Comparison of ENCODE assay signal across 17 cellular contexts in genomic region chr2:216787851-216788250, GRCh38.
DNase-seq lines count a peak whose midpoint lies in the region; ATAC-seq and TF ChIP-seq lines count a peak whose summit lies in the region.
"Had no signal": no experiment of that assay in that cellular context is flagged by ENCODE, and none has a peak within 500 bp of the region (broad histone marks: within the 10 kb centered on the region; RNA-seq: fewer than 3 reads in every experiment).

No MANE protein-coding gene starts in this region.

- no peaks in the 10 kb centered on the region for H3K27me3 ChIP-seq in rectal smooth muscle tissue (ENCODE audit: control insufficient read depth, insufficient read depth, low read length)
- H3K27me3 ChIP-seq: SJCRH30 had no signal

- no peak for TF ChIP-seq CTCF in GM13976 (IDR thresholded peaks at IDR 0.05; ENCODE audit: borderline replicate concordance, control extremely low read depth, extremely low read depth, insufficient read depth, missing control alignments)

- peak overlapping the region; percentile 34 for H3K27ac ChIP-seq in rectal smooth muscle tissue (ENCODE audit: low read depth, low read length)
- H3K27ac ChIP-seq: C4-2B, GM23248, SJCRH30 had no signal

- in situ Hi-C loops in GM13976 (cut with MboI; ENCODE audit: low sequenced_read_pairs, unreplicated experiment) = no loop called here

- H3K4me3 ChIP-seq in rectal smooth muscle tissue (ENCODE audit: low read length) = no peak overlapping the region
- H3K4me3 ChIP-seq: GM23248, SJCRH30 had no signal

- DNase-seq in DMS153 treated with DMSO at 0.1 percent for 48 hours (lab: John Stamatoyannopoulos, UW; ENCODE audit: unreplicated experiment) (peak; percentile 37), NCI-H1092 treated with DMSO at 0.1 percent for 48 hours (lab: John Stamatoyannopoulos, UW) (peak; percentile 60), NCI-H69 (lab: John Stamatoyannopoulos, UW) (peak; percentile 75), GM13976 (ENCODE audit: low spot score) (no peak), middle frontal gyrus (ENCODE audit: extremely low spot score, low spot score) (no peak)
- DNase-seq: ACHN, GF-D8, GM23248, MM.1S, NCI-H1105 treated with DMSO at 0.1 percent for 48 hours, NCI-H1930, NCI-H524 had no signal

- H3K4me1 ChIP-seq in rectal smooth muscle tissue (ENCODE audit: control insufficient read depth, insufficient read depth, low read length) = peaks cover 24% of the 10 kb centered on the region

- H3K9ac ChIP-seq in rectal smooth muscle tissue (ENCODE audit: low read length) = no peak overlapping the region
- H3K9ac ChIP-seq: GM23248 had no signal

- no peaks in the 10 kb centered on the region for H3K36me3 ChIP-seq in rectal smooth muscle tissue (ENCODE audit: control insufficient read depth, insufficient read depth, low read length)
- H3K36me3 ChIP-seq: SJCRH30 had no signal

- no peak for ATAC-seq in GM21528 (IDR thresholded peaks at IDR 0.05; ENCODE audit: low FRiP score, unreplicated experiment)
- ATAC-seq: Panc1 had no signal

Comparison
In these comparisons a context has a peak if more than half of its experiments do, and no peak if none do; other contexts are left out.
1. DNase-seq: peak in DMS153 treated with DMSO at 0.1 percent for 48 hours (single experiment), NCI-H1092 treated with DMSO at 0.1 percent for 48 hours (single experiment) and NCI-H69 (single experiment); none in GM13976 (single experiment) and middle frontal gyrus (single experiment).